Comparison of ENCODE assay signal across 1 cellular context in genomic region chr10:75433216-75433615, GRCh38.
TF ChIP-seq lines count a peak whose summit lies in the region.

No MANE protein-coding gene starts in this region.

TF ChIP-seq in liver, 16 proteins besides CTCF, POLR2A, EP300 and RAD21 (continued from another document):
- TF ChIP-seq REST (IDR thresholded peaks at IDR 0.05), result no peak
